ENCODE assay signal across 8 cellular contexts in genomic region chr16:89192185-89193020, GRCh38. TPM values are rescaled to one million over a fixed set of nuclear protein-coding genes. Genes with fewer than 3 reads are reported as not detected.
DNase-seq lines count a peak whose midpoint lies in the region; ATAC-seq, FAIRE-seq and TF ChIP-seq lines count a peak whose summit lies in the region.
"Not testable (repeated sequence)": the region's sequence is repeated elsewhere in the genome, so short reads cannot be mapped to it uniquely, and the experiment has no call there.

No MANE protein-coding gene starts in this region.

- not testable (repeated sequence) for H3K79me2 ChIP-seq in GM12878 (ENCODE audit: control insufficient read depth, insufficient read depth, low read length)

- not testable (repeated sequence) for H3K9me3 ChIP-seq in GM12878 (replicated peaks; ENCODE audit: control insufficient read depth, insufficient read depth, low read length); neutrophil

- H3K4me2 ChIP-seq in GM12878 (ENCODE audit: control insufficient read depth, insufficient read depth) = peak overlapping the region; percentile 84

- not testable (repeated sequence) for H3K4me1 Mint-ChIP-seq in stimulated activated effector memory CD8-positive, alpha-beta T cell treated with anti-CD3 and anti-CD28 coated beads, Interleukin-12 subunit alpha, Interleukin-12 subunit beta, amount 100 ng/mL, for 72 hours

- not testable (repeated sequence) for H3K36me3 Mint-ChIP-seq in stimulated activated effector memory CD8-positive, alpha-beta T cell treated with anti-CD3 and anti-CD28 coated beads, Interleukin-12 subunit alpha, Interleukin-12 subunit beta, amount 100 ng/mL, for 72 hours

- peak; percentile 92 for FAIRE-seq in GM12878 (lab: Jason Lieb, UNC)

- intact Hi-C loops in GM12878 (cut with micrococcal nuclease; ENCODE audit: unreplicated experiment) = loop anchor here (2.0 kb wide), 1 partner anchor 20 kb away; no protein-coding TSS in a partner anchor
- intact Hi-C loops in Right ventricle myocardium superior (cut with DNase I) = not testable (repeated sequence)

- not testable (repeated sequence) for TF ChIP-seq CTCF in GM12878 (IDR thresholded peaks at IDR 0.05 in 2 of 3, conservative IDR thresholded peaks at IDR 0.05 in 1 of 3; ENCODE audit: control insufficient read depth in 2 of 3, extremely low read depth in 1 of 3, insufficient read depth in 1 of 3, low read depth in 3 of 3, low read length in 3 of 3); neutrophil (IDR thresholded peaks at IDR 0.05)

- SMC1A ChIA-PET in GM12878 (lab: Charles Lee; ENCODE audit: uncharacterized antibody, unreplicated experiment) = not testable (repeated sequence)

- peak overlapping the region; percentile 83 for H2AFZ ChIP-seq in GM12878 (ENCODE audit: control insufficient read depth, low read depth, low read length)

- RAD21 ChIA-PET in GM12878 (lab: Charles Lee; ENCODE audit: unreplicated experiment) = interaction anchor here (0.7 to 1.2 kb wide), 5 partner anchors 18 to 335 kb away, joined by 3 to 6 read pairs (median 4); partner anchors contain the start of genes CDH15, GALNS and TRAPPC2L

- CTCF ChIA-PET in GM12878 (lab: Yijun Ruan, JAX) = interaction anchor here (0.7 to 0.8 kb wide), 2 partner anchors 24 to 334 kb away, joined by 3 read pairs; no protein-coding TSS in a partner anchor

- H3K9ac ChIP-seq in GM12878 (ENCODE audit: control insufficient read depth, insufficient read depth, low read length) = not testable (repeated sequence)

- in situ Hi-C loops in GM12878 (cut with MboI) = not testable (repeated sequence)

- ATAC-seq in HG02678 (IDR thresholded peaks at IDR 0.05; ENCODE audit: unreplicated experiment) (peak; percentile 47), GM12878 (peak; percentile 59), Right ventricle myocardium superior (ENCODE audit: poor library complexity) (peak; percentile 36)
- peak; percentile 39 for ATAC-seq in stimulated activated effector memory CD8-positive, alpha-beta T cell treated with anti-CD3 and anti-CD28 coated beads, Interleukin-12 subunit alpha, Interleukin-12 subunit beta, amount 100 ng/mL, for 72 hours

- not testable (repeated sequence) for H3K9me3 Mint-ChIP-seq in stimulated activated effector memory CD8-positive, alpha-beta T cell treated with anti-CD3 and anti-CD28 coated beads, Interleukin-12 subunit alpha, Interleukin-12 subunit beta, amount 100 ng/mL, for 72 hours

- not testable (repeated sequence) for BruUV-seq in GM12878 (replicated peaks; lab: Mats Ljungman, UMichigan)

- TF ChIP-seq RAD21 in GM12878 (IDR thresholded peaks at IDR 0.05; ENCODE audit: insufficient read depth, low read depth, low read length) = not testable (repeated sequence)

- POLR2A ChIA-PET in GM12878 (lab: Charles Lee) = interaction anchor here (0.5 to 0.7 kb wide), 5 partner anchors 12 to 513 kb away, joined by 3 to 6 read pairs (median 4); partner anchors contain the start of gene ZNF778

- not testable (repeated sequence) for H3K4me1 ChIP-seq in GM12878 (ENCODE audit: control insufficient read depth, insufficient read depth, low read length); neutrophil (ENCODE audit: control insufficient read depth in 1 of 2, insufficient read depth in 1 of 2, low read depth in 1 of 2, low read length in 1 of 2)

- TF ChIP-seq EP300 in GM12878 (IDR thresholded peaks at IDR 0.05; ENCODE audit: borderline replicate concordance in 1 of 2, control insufficient read depth in 1 of 2, low read depth in 2 of 2, low read length in 2 of 2) = not testable (repeated sequence)

- H3K27ac ChIP-seq in GM12878 (ENCODE audit: control insufficient read depth, insufficient read depth) = not testable (repeated sequence)
- H3K27ac ChIP-seq in neutrophil = peak overlapping the region; percentile 8

- not testable (repeated sequence) for H4K20me1 ChIP-seq in GM12878 (ENCODE audit: control insufficient read depth, insufficient read depth)

- 5% methylated on average over 33 of the region's 68 CpGs for WGBS in GM12878 (ENCODE audit: insufficient coverage, insufficient replicate concordance, low lambda C conversion rate, missing lambda C conversion rate)

- H3K27me3 ChIP-seq in GM12878 (replicated peaks in 1 of 2; ENCODE audit: control insufficient read depth in 2 of 2, insufficient read depth in 2 of 2, low read length in 1 of 2) = not testable (repeated sequence)
- peaks cover 60% of the 10 kb centered on the region for H3K27me3 ChIP-seq in neutrophil

- DNase-seq in COLO829 (ENCODE audit: low spot score) = peak; percentile 54
- peak; percentile 64 for DNase-seq in NOMO-1 treated with DMSO at 0.1 percent for 48 hours (lab: John Stamatoyannopoulos, UW; ENCODE audit: unreplicated experiment)
- peak; percentile 51 for DNase-seq in activated CD4-positive, alpha-beta T cell treated with anti-CD3 and anti-CD28 coated beads for 1 hour
- peak; percentile 58 for DNase-seq in GM12878 (ENCODE audit: low read depth, low spot score)
- DNase-seq in Right ventricle myocardium superior = peak; percentile 69
- DNase-seq in stimulated activated effector memory CD8-positive, alpha-beta T cell treated with anti-CD3 and anti-CD28 coated beads, Interleukin-12 subunit alpha, Interleukin-12 subunit beta, amount 100 ng/mL, for 72 hours (ENCODE audit: low spot score in 2 of 2) = peak; percentile 55 to 72

- TF ChIP-seq POLR2A in GM12878 (IDR thresholded peaks at IDR 0.05; ENCODE audit: low read depth, low read length) = peak; percentile 14; the same call in 1 of the 2 replicates

- not testable (repeated sequence) for H3K27ac Mint-ChIP-seq in stimulated activated effector memory CD8-positive, alpha-beta T cell treated with anti-CD3 and anti-CD28 coated beads, Interleukin-12 subunit alpha, Interleukin-12 subunit beta, amount 100 ng/mL, for 72 hours

- peak overlapping the region; percentile 23 for H3K4me3 Mint-ChIP-seq in stimulated activated effector memory CD8-positive, alpha-beta T cell treated with anti-CD3 and anti-CD28 coated beads, Interleukin-12 subunit alpha, Interleukin-12 subunit beta, amount 100 ng/mL, for 72 hours

- H3K4me3 ChIP-seq in GM12878 (peak overlapping the region; percentile 44; the same call in 1 of the 2 replicates), neutrophil (ENCODE audit: low read depth in 1 of 2, low read length in 1 of 2) (peak overlapping the region in 1 of 2 experiments; percentile 17)

- not testable (repeated sequence) for H3K36me3 ChIP-seq in GM12878 (ENCODE audit: control insufficient read depth in 2 of 2, insufficient read depth in 2 of 2, low read length in 1 of 2); neutrophil

RNA-seq across cellular contexts. Expression of gene SLC22A31, which starts 7.9 kb away (rescaled TPM):
- not detected in 2 replicates for total RNA-seq in GM12878 (2013; cell fraction: nucleolus; rRNA removed)
- not detected in 2 replicates for total RNA-seq in GM12878 (2014; rRNA removed)
- total RNA-seq in GM12878 (2014; rRNA removed; fragmentation: Illumina TruSeq; extraction: Trizol) = not detected in 2 replicates
- total RNA-seq in GM12878 (2021) = 0.19 TPM in 1 of 2 replicates, not detected in the other
- not detected for polyA plus RNA-seq in GM12878 (2011; ENCODE audit: low read depth)
- polyA plus RNA-seq in GM12878 (2011; rRNA removed) = 0.20 and 0.23 TPM in 2 replicates
- polyA plus RNA-seq in GM12878 (2011; cell fraction: cytosol; rRNA removed) = 0.75 and 0.94 TPM in 2 replicates
- 12.2 and 13.6 TPM in 2 replicates for polyA plus RNA-seq in GM12878 (2011; cell fraction: nucleus; rRNA removed)
- polyA plus RNA-seq in GM12878 (2012) = not detected in 2 replicates
- not detected in 2 replicates for polyA plus RNA-seq in GM12878 (2014; fragmentation: Illumina TruSeq; extraction: Trizol)
- polyA plus RNA-seq in GM12878 (2014; fragmentation: Nextera tagmentation; extraction: Ambion mirVana) = not detected
- polyA plus RNA-seq in GM12878 (2014; rRNA removed) = 0.24 and 0.27 TPM in 2 replicates
- under 1 TPM in 1 of 2 experiments, not detected in 1; 0.13 TPM for polyA plus RNA-seq in GM12878 (2016; fragmentation: Nextera tagmentation; extraction: Ambion mirVana)
- 0.52 TPM in 1 of 2 replicates, not detected in the other for polyA minus RNA-seq in GM12878 (2011; rRNA and poly(A)+ RNA removed)
- not detected in 2 replicates for polyA minus RNA-seq in GM12878 (2011; cell fraction: cytosol; rRNA and poly(A)+ RNA removed)
- polyA minus RNA-seq in GM12878 (2011; cell fraction: nucleus; rRNA and poly(A)+ RNA removed) = 0.96 TPM in 1 of 2 replicates, not detected in the other
- total RNA-seq in Right ventricle myocardium superior = not detected

RNA-seq across cellular contexts. Expression of gene CDH15, which starts 20.9 kb away (rescaled TPM):
- total RNA-seq in GM12878 (2013; cell fraction: nucleolus; rRNA removed) = not detected in 2 replicates
- 0.06 TPM in 1 of 2 replicates, not detected in the other for total RNA-seq in GM12878 (2014; rRNA removed)
- not detected in 2 replicates for total RNA-seq in GM12878 (2014; rRNA removed; fragmentation: Illumina TruSeq; extraction: Trizol)
- not detected in 2 replicates for total RNA-seq in GM12878 (2021)
- polyA plus RNA-seq in GM12878 (2011; ENCODE audit: low read depth) = not detected
- polyA plus RNA-seq in GM12878 (2011; rRNA removed) = not detected in 2 replicates
- not detected in 2 replicates for polyA plus RNA-seq in GM12878 (2011; cell fraction: cytosol; rRNA removed)
- polyA plus RNA-seq in GM12878 (2011; cell fraction: nucleus; rRNA removed) = not detected in 2 replicates
- 0.20 TPM in 1 of 2 replicates, not detected in the other for polyA plus RNA-seq in GM12878 (2012)
- not detected in 2 replicates for polyA plus RNA-seq in GM12878 (2014; fragmentation: Illumina TruSeq; extraction: Trizol)
- polyA plus RNA-seq in GM12878 (2014; fragmentation: Nextera tagmentation; extraction: Ambion mirVana) = under 1 TPM in 1 of 2 experiments, not detected in 1; 0.02 TPM
- polyA plus RNA-seq in GM12878 (2014; rRNA removed) = 0.05 TPM in 1 of 2 replicates, not detected in the other
- polyA plus RNA-seq in GM12878 (2016; fragmentation: Nextera tagmentation; extraction: Ambion mirVana) = not detected
- not detected in 2 replicates for polyA minus RNA-seq in GM12878 (2011; rRNA and poly(A)+ RNA removed)
- polyA minus RNA-seq in GM12878 (2011; cell fraction: cytosol; rRNA and poly(A)+ RNA removed) = not detected in 2 replicates
- not detected in 2 replicates for polyA minus RNA-seq in GM12878 (2011; cell fraction: nucleus; rRNA and poly(A)+ RNA removed)
- total RNA-seq in Right ventricle myocardium superior = not detected

RNA-seq across cellular contexts. Expression of gene ZNF778, which starts 25.1 kb away (rescaled TPM):
- total RNA-seq in GM12878 (2013; cell fraction: nucleolus; rRNA removed) = 15.8 and 17.3 TPM in 2 replicates
- total RNA-seq in GM12878 (2014; rRNA removed) (3.3 and 6.5 TPM in 2 replicates), GM12878 (2014; rRNA removed; fragmentation: Illumina TruSeq; extraction: Trizol) (3.5 and 3.6 TPM in 2 replicates), GM12878 (2021) (6.4 and 9.7 TPM in 2 replicates), Right ventricle myocardium superior (9.9 TPM)
- polyA plus RNA-seq in GM12878 (2011; ENCODE audit: low read depth) = 2.2 TPM
- polyA plus RNA-seq in GM12878 (2011; rRNA removed) (3.8 and 4.4 TPM in 2 replicates), GM12878 (2014; fragmentation: Illumina TruSeq; extraction: Trizol) (4.3 and 4.6 TPM in 2 replicates), GM12878 (2014; fragmentation: Nextera tagmentation; extraction: Ambion mirVana) (under 1 TPM; 0.20 to 0.40 TPM), GM12878 (2014; rRNA removed) (4.2 and 5.9 TPM in 2 replicates), GM12878 (2016; fragmentation: Nextera tagmentation; extraction: Ambion mirVana) (1 to 10 TPM; 2.3 to 3.8 TPM)
- 2.8 and 3.8 TPM in 2 replicates for polyA plus RNA-seq in GM12878 (2011; cell fraction: cytosol; rRNA removed)
- 6.7 and 8.5 TPM in 2 replicates for polyA plus RNA-seq in GM12878 (2011; cell fraction: nucleus; rRNA removed)
- 2.4 and 5.4 TPM in 2 replicates for polyA plus RNA-seq in GM12878 (2012)
- polyA minus RNA-seq in GM12878 (2011; rRNA and poly(A)+ RNA removed) = 6.1 and 8.8 TPM in 2 replicates
- 1.3 and 3.7 TPM in 2 replicates for polyA minus RNA-seq in GM12878 (2011; cell fraction: cytosol; rRNA and poly(A)+ RNA removed)
- polyA minus RNA-seq in GM12878 (2011; cell fraction: nucleus; rRNA and poly(A)+ RNA removed) = 5.7 and 8.7 TPM in 2 replicates
